In the genomic region with DNA sequence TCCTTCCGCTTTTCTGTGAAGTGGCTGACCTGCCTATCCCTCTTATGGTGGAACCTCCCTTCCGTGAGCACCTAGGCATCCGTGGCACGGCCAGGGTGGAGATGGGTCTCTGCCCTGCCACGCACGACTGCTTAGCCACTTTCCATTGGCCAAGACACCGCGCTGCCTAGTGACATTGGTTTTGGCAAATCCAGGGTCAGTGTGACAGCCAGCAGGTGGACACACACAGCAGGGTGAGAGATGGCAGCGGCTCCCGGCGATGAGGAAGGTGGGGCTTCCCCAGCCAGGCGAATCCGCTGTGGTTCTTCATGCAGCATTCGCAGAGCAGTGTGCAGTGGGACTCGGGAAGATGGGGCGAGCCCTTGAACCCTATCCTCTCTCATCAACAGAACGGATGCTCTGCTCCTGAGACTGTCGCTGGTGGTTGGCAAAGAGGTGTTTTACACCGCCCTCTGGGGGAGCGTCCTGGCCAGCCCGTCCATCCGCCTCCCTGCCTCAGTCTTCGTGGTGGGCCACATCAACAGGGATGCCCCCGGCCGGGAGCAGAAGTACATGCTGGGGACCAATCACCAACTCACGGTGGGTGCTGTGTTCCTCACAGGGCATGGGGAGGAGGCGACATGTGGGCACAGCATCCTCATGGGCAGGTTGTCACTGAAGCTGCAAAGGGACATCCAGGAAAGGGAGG, we compare ENCODE assay signal across 11 cellular contexts.
"Had no signal": no experiment of that assay in that cellular context is flagged by ENCODE, and none has a peak within 500 bp of the region (broad histone marks: within the 10 kb centered on the region; RNA-seq: fewer than 3 reads in every experiment).

No MANE protein-coding gene starts in this region.

- H3K27ac ChIP-seq: brain microvascular endothelial cell, gastrocnemius medialis, thyroid gland had no signal

- ATAC-seq: gastrocnemius medialis had no signal

- H3K9me3 ChIP-seq: gastrocnemius medialis, thyroid gland had no signal

- DNase-seq: activated naive CD8-positive, alpha-beta T cell treated with anti-CD3 and anti-CD28 coated beads, Interleukin-2, amount 50 U/mL, for 24 hours; activated T-cell treated with anti-CD3 and anti-CD28 coated beads, Interleukin-2, amount 50 U/mL, for 24 hours; anterior cingulate cortex; effector CD4-positive, alpha-beta T cell; gastrocnemius medialis; head of caudate nucleus; midbrain; nephron progenitor cell; stimulated activated naive CD4-positive, alpha-beta T cell treated with Interleukin-2 at 50 U/mL for 16 hours; thyroid gland had no signal

- H3K36me3 ChIP-seq: brain microvascular endothelial cell, thyroid gland had no signal

- H3K4me3 ChIP-seq: gastrocnemius medialis, thyroid gland had no signal

- H3K27me3 ChIP-seq: brain microvascular endothelial cell, gastrocnemius medialis, thyroid gland had no signal
